ENCODE assay signal across 28 cellular contexts in the genomic region with DNA sequence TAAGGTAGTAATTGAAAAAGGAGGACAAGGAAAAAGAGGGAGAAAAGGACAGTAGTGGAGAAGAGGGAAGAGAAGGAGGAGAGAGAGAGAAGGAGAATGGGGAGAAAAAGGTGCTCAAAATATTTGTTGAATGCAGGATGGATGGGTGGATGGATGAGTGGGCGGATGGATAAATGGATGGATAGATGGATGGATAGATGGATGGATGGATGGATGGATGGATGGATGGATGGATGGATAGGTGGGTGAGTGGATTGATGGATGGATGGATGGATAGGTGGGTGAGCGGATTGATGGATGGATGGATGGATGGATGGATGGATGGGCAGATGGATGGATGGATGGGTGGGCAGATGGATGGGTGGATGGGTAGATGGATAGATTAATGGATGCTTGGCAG.
"Had no signal": no experiment of that assay in that cellular context is flagged by ENCODE, and none has a peak within 500 bp of the region (broad histone marks: within the 10 kb centered on the region; RNA-seq: fewer than 3 reads in every experiment).

No MANE protein-coding gene starts in this region.

- H3K4me3 Mint-ChIP-seq: stimulated activated effector memory CD8-positive, alpha-beta T cell treated with anti-CD3 and anti-CD28 coated beads, Interleukin-12 subunit alpha, Interleukin-12 subunit beta, amount 100 ng/mL, for 72 hours; stimulated activated memory B cell treated with anti-CD40 and anti-IgM and Interleukin-4, amounts not matched to agents 10 μg/mL and 1 μg/mL and 100 μg/mL, for 72 hours; stimulated activated naive B cell treated with anti-CD40 and anti-IgM and Interleukin-4, amounts not matched to agents 10 μg/mL and 1 μg/mL and 100 μg/mL, for 72 hours; stimulated activated naive CD8-positive, alpha-beta T cell treated with anti-CD3 and anti-CD28 coated beads, Interleukin-15, amount 100 ng/mL, for 72 hours; stimulated activated naive CD8-positive, alpha-beta T cell treated with anti-CD3 and anti-CD28 coated beads, Interleukin-15, Interleukin-2, amounts not matched to agents 100 ng/mL and 50 ng/mL, for 24 hours; type B pancreatic cell had no signal

- H3K4me1 Mint-ChIP-seq: stimulated activated effector memory CD8-positive, alpha-beta T cell treated with anti-CD3 and anti-CD28 coated beads, Interleukin-12 subunit alpha, Interleukin-12 subunit beta, amount 100 ng/mL, for 72 hours; stimulated activated naive CD8-positive, alpha-beta T cell treated with anti-CD3 and anti-CD28 coated beads, Interleukin-15, amount 100 ng/mL, for 72 hours had no signal

- H3K4me3 ChIP-seq: stomach, suprapubic skin, testis, thoracic aorta, thyroid gland, tibial artery, tibial nerve, transverse colon, upper lobe of left lung, upper lobe of right lung, uterus, vagina had no signal

- H3K9me3 ChIP-seq: stomach, suprapubic skin, testis, thoracic aorta, thyroid gland, tibial artery, tibial nerve, transverse colon, upper lobe of left lung, upper lobe of right lung, uterus, vagina had no signal

- H3K27me3 ChIP-seq: testis, thyroid gland, upper lobe of left lung, upper lobe of right lung, uterus, vagina had no signal

- DNase-seq: stimulated activated CD4-positive, alpha-beta T cell treated with anti-CD3 and anti-CD28 coated beads, Interleukin-2, amount 100 ng/mL, for 48 hours; stimulated activated CD4-positive, alpha-beta T cell treated with anti-CD3 and anti-CD28 coated beads, Interleukin-4, amount 100 ng/mL, for 1 hour; stimulated activated CD4-positive, alpha-beta T cell treated with anti-CD3 and anti-CD28 coated beads, Interleukin-4, amount 100 ng/mL, for 24 hours; stimulated activated CD4-positive, alpha-beta T cell treated with anti-CD3 and anti-CD28 coated beads, Interleukin-4, amount 100 ng/mL, for 4 hours; stimulated activated CD8-positive, alpha-beta memory T cell treated with anti-CD3 and anti-CD28 coated beads, Interleukin-4, amount 100 ng/mL, for 48 hours; stimulated activated naive B cell treated with anti-CD40 and anti-IgM and Interleukin-4, amounts not matched to agents 10 μg/mL and 1 μg/mL and 100 μg/mL, for 72 hours; stimulated activated naive CD4-positive, alpha-beta T cell; stimulated activated naive CD4-positive, alpha-beta T cell treated with Interleukin-2 at 50 U/mL for 16 hours; stimulated activated naive CD8-positive, alpha-beta T cell treated with anti-CD3 and anti-CD28 coated beads, Interleukin-15, amount 100 ng/mL, for 72 hours; stimulated activated naive CD8-positive, alpha-beta T cell treated with anti-CD3 and anti-CD28 coated beads, Interleukin-15, Interleukin-2, amounts not matched to agents 100 U/mL and 50 U/mL, for 24 hours; stomach; substantia nigra; testis; thyroid gland; tibial artery; transverse colon; trophoblast cell; upper lobe of left lung; upper lobe of right lung; uterus had no signal

- ATAC-seq: stimulated activated effector memory CD8-positive, alpha-beta T cell treated with anti-CD3 and anti-CD28 coated beads, Interleukin-12 subunit alpha, Interleukin-12 subunit beta, amount 100 ng/mL, for 72 hours; stimulated activated memory B cell treated with anti-CD40 and anti-IgM and Interleukin-4, amounts not matched to agents 10 μg/mL and 1 μg/mL and 100 μg/mL, for 72 hours; stimulated activated naive B cell treated with anti-CD40 and anti-IgM and Interleukin-4, amounts not matched to agents 10 μg/mL and 1 μg/mL and 100 μg/mL, for 72 hours; stimulated activated naive CD8-positive, alpha-beta T cell treated with anti-CD3 and anti-CD28 coated beads, Interleukin-15, amount 100 ng/mL, for 72 hours; stimulated activated naive CD8-positive, alpha-beta T cell treated with anti-CD3 and anti-CD28 coated beads, Interleukin-15, Interleukin-2, amounts not matched to agents 100 U/mL and 50 U/mL, for 24 hours had no signal

- H3K27ac ChIP-seq: stomach, suprapubic skin, testis, thoracic aorta, thyroid gland, tibial artery, tibial nerve, transverse colon, upper lobe of left lung, upper lobe of right lung, uterus, vagina had no signal

- H3K27ac Mint-ChIP-seq: stimulated activated effector memory CD8-positive, alpha-beta T cell treated with anti-CD3 and anti-CD28 coated beads, Interleukin-12 subunit alpha, Interleukin-12 subunit beta, amount 100 ng/mL, for 72 hours; stimulated activated memory B cell treated with anti-CD40 and anti-IgM and Interleukin-4, amounts not matched to agents 10 μg/mL and 1 μg/mL and 100 μg/mL, for 72 hours; stimulated activated naive B cell treated with anti-CD40 and anti-IgM and Interleukin-4, amounts not matched to agents 10 μg/mL and 1 μg/mL and 100 μg/mL, for 72 hours; stimulated activated naive CD8-positive, alpha-beta T cell treated with anti-CD3 and anti-CD28 coated beads, Interleukin-15, Interleukin-2, amounts not matched to agents 100 ng/mL and 50 ng/mL, for 24 hours; type B pancreatic cell had no signal

- H3K36me3 ChIP-seq: stomach, suprapubic skin, thoracic aorta, thyroid gland, tibial artery, tibial nerve, transverse colon, upper lobe of left lung, upper lobe of right lung, uterus, vagina had no signal

- H3K4me1 ChIP-seq: stomach, testis, thyroid gland, tibial artery, tibial nerve, transverse colon, upper lobe of right lung, uterus, vagina had no signal

- H3K36me3 Mint-ChIP-seq: stimulated activated effector memory CD8-positive, alpha-beta T cell treated with anti-CD3 and anti-CD28 coated beads, Interleukin-12 subunit alpha, Interleukin-12 subunit beta, amount 100 ng/mL, for 72 hours; stimulated activated memory B cell treated with anti-CD40 and anti-IgM and Interleukin-4, amounts not matched to agents 10 μg/mL and 1 μg/mL and 100 μg/mL, for 72 hours; stimulated activated naive B cell treated with anti-CD40 and anti-IgM and Interleukin-4, amounts not matched to agents 10 μg/mL and 1 μg/mL and 100 μg/mL, for 72 hours; type B pancreatic cell had no signal

- H3K9me3 Mint-ChIP-seq: stimulated activated naive CD8-positive, alpha-beta T cell treated with anti-CD3 and anti-CD28 coated beads, Interleukin-15, amount 100 ng/mL, for 72 hours; stimulated activated naive CD8-positive, alpha-beta T cell treated with anti-CD3 and anti-CD28 coated beads, Interleukin-15, Interleukin-2, amounts not matched to agents 100 ng/mL and 50 ng/mL, for 24 hours had no signal
